ENCODE assay signal across 12 cellular contexts in genomic region chr2:10267551-10268465, GRCh38. TPM values are rescaled to one million over a fixed set of nuclear protein-coding genes. Genes with fewer than 3 reads are reported as not detected.
DNase-seq lines count a peak whose midpoint lies in the region; ATAC-seq and TF ChIP-seq lines count a peak whose summit lies in the region.
"Had no signal": no experiment of that assay in that cellular context is flagged by ENCODE, and none has a peak within 500 bp of the region (broad histone marks: within the 10 kb centered on the region; RNA-seq: fewer than 3 reads in every experiment).

No MANE protein-coding gene starts in this region.

- H3K9me3 Mint-ChIP-seq in activated CD4-positive, alpha-beta T cell treated with anti-CD3 and anti-CD28 coated beads, Interleukin-2, amount 10 ng/mL, durations not matched to agents 7 days and 5 days, result no peaks in the 10 kb centered on the region
- H3K9me3 Mint-ChIP-seq: activated CD8-positive, alpha-beta T cell treated with anti-CD3 and anti-CD28 coated beads for 36 hours; stimulated activated naive CD8-positive, alpha-beta T cell treated with anti-CD3 and anti-CD28 coated beads, Interleukin-15, Interleukin-2, amounts not matched to agents 100 ng/mL and 50 ng/mL, for 24 hours had no signal

- in situ Hi-C loops in gastrocnemius medialis (cut with MboI; ENCODE audit: low sequenced_read_pairs in 4 of 4), result no loop called here

- H3K9me3 ChIP-seq in WERI-Rb-1 (ENCODE audit: severe bottlenecking), result peaks cover 5% of the 10 kb centered on the region
- H3K9me3 ChIP-seq in gastrocnemius medialis, result no peaks in the 10 kb centered on the region

- intact Hi-C loops in gastrocnemius medialis (cut with DNase I; ENCODE audit: low total_unique reads), result loop anchor here (1.0 kb wide), 1 partner anchor 34 kb away; the partner anchor contains the start of gene HPCAL1

- no peak overlapping the region for H3K4me3 Mint-ChIP-seq in activated CD4-positive, alpha-beta T cell treated with anti-CD3 and anti-CD28 coated beads, Interleukin-2, amount 10 ng/mL, durations not matched to agents 7 days and 5 days
- H3K4me3 Mint-ChIP-seq: activated CD8-positive, alpha-beta T cell treated with anti-CD3 and anti-CD28 coated beads for 36 hours; stimulated activated naive CD8-positive, alpha-beta T cell treated with anti-CD3 and anti-CD28 coated beads, Interleukin-15, Interleukin-2, amounts not matched to agents 100 ng/mL and 50 ng/mL, for 24 hours had no signal

- H3K4me3 ChIP-seq in WERI-Rb-1 (ENCODE audit: low read depth, low read length) (no peak overlapping the region), gastrocnemius medialis (no peak overlapping the region), coronary artery (no peak overlapping the region), foreskin fibroblast (ENCODE audit: low read depth in 1 of 2, low read length in 2 of 2) (no peak overlapping the region)
- H3K4me3 ChIP-seq: PC-9 had no signal

- H3K27ac ChIP-seq in WERI-Rb-1 (no peak overlapping the region), gastrocnemius medialis (peak overlapping the region in 2 of 4 donors; percentile 2 to 44), coronary artery (no peak overlapping the region)
- H3K27ac ChIP-seq: PC-9 had no signal

- H3K27me3 ChIP-seq in WERI-Rb-1 (ENCODE audit: insufficient read depth, low read depth, severe bottlenecking) (no peaks in the 10 kb centered on the region), gastrocnemius medialis (no peaks in the 10 kb centered on the region)

- no peaks in the 10 kb centered on the region for H3K36me3 Mint-ChIP-seq in activated CD4-positive, alpha-beta T cell treated with anti-CD3 and anti-CD28 coated beads, Interleukin-2, amount 10 ng/mL, durations not matched to agents 7 days and 5 days (ENCODE audit: low read depth)

- peak; percentile 77 to 87 for ATAC-seq in gastrocnemius medialis
- ATAC-seq: activated CD8-positive, alpha-beta T cell treated with anti-CD3 and anti-CD28 coated beads for 36 hours had no signal

- no peak for TF ChIP-seq POLR2A in gastrocnemius medialis (IDR thresholded peaks at IDR 0.05)

- H3K27ac Mint-ChIP-seq in activated CD4-positive, alpha-beta T cell treated with anti-CD3 and anti-CD28 coated beads, Interleukin-2, amount 10 ng/mL, durations not matched to agents 7 days and 5 days, result no peak overlapping the region
- H3K27ac Mint-ChIP-seq: activated CD8-positive, alpha-beta T cell treated with anti-CD3 and anti-CD28 coated beads for 36 hours; stimulated activated naive CD8-positive, alpha-beta T cell treated with anti-CD3 and anti-CD28 coated beads, Interleukin-15, Interleukin-2, amounts not matched to agents 100 ng/mL and 50 ng/mL, for 24 hours had no signal

- POLR2A ChIA-PET in activated CD4-positive, alpha-beta T cell treated with anti-CD3 and anti-CD28 coated beads, Interleukin-2, amount 10 ng/mL, durations not matched to agents 7 days and 5 days (lab: Charles Lee), result no interaction called here

- TF ChIP-seq CTCF in WERI-Rb-1 (IDR thresholded peaks at IDR 0.05; ENCODE audit: low read depth, low read length) (no peak), gastrocnemius medialis (IDR thresholded peaks at IDR 0.05 in 4 of 5, conservative IDR thresholded peaks at IDR 0.05 in 1 of 5) (no peak), coronary artery (IDR thresholded peaks at IDR 0.05) (no peak), foreskin fibroblast (IDR thresholded peaks at IDR 0.05; ENCODE audit: low read depth, low read length) (no peak)

- CTCF ChIA-PET in activated CD4-positive, alpha-beta T cell treated with anti-CD3 and anti-CD28 coated beads, Interleukin-2, amount 10 ng/mL, durations not matched to agents 7 days and 5 days (lab: Charles Lee), result interaction anchor here (0.6 to 1.7 kb wide), 3 partner anchors 126 to 279 kb away, joined by 3 to 4 read pairs (median 3); no protein-coding TSS in a partner anchor

- peaks cover 0 to 8% of the 10 kb centered on the region in 2 donors for H3K4me1 ChIP-seq in gastrocnemius medialis

- H3K36me3 ChIP-seq in WERI-Rb-1 (no peaks in the 10 kb centered on the region), gastrocnemius medialis (no peaks in the 10 kb centered on the region)

- peak; percentile 55 for DNase-seq in HT-29 (ENCODE audit: low spot score)
- DNase-seq in WERI-Rb-1, result peak; percentile 24
- DNase-seq in iPS-NIHi7 (ENCODE audit: extremely low spot score), result peak; percentile 51
- peak; percentile 54 to 86 for DNase-seq in gastrocnemius medialis
- no peak for DNase-seq in coronary artery (ENCODE audit: low spot score)
- DNase-seq in foreskin fibroblast, result no peak
- no peak for DNase-seq in activated CD4-positive, alpha-beta T cell treated with anti-CD3 and anti-CD28 coated beads, Interleukin-2, amount 10 ng/mL, durations not matched to agents 7 days and 5 days
- DNase-seq: activated CD8-positive, alpha-beta T cell treated with anti-CD3 and anti-CD28 coated beads for 36 hours; activated naive CD4-positive, alpha-beta T cell; NCI-H2081 treated with DMSO at 0.1 percent for 48 hours; PC-9 had no signal

- H3K27me3 Mint-ChIP-seq in activated CD4-positive, alpha-beta T cell treated with anti-CD3 and anti-CD28 coated beads, Interleukin-2, amount 10 ng/mL, durations not matched to agents 7 days and 5 days, result no peaks in the 10 kb centered on the region
- H3K27me3 Mint-ChIP-seq: activated CD8-positive, alpha-beta T cell treated with anti-CD3 and anti-CD28 coated beads for 36 hours; stimulated activated naive CD8-positive, alpha-beta T cell treated with anti-CD3 and anti-CD28 coated beads, Interleukin-15, Interleukin-2, amounts not matched to agents 100 ng/mL and 50 ng/mL, for 24 hours had no signal

- H3K4me1 Mint-ChIP-seq in activated CD4-positive, alpha-beta T cell treated with anti-CD3 and anti-CD28 coated beads, Interleukin-2, amount 10 ng/mL, durations not matched to agents 7 days and 5 days, result peaks cover 4% of the 10 kb centered on the region

RNA-seq across cellular contexts. Expression of gene HPCAL1, which starts 34.9 kb away (rescaled TPM):
- 151 and 164 TPM in 2 replicates for total RNA-seq in HT-29 (2014; rRNA removed; shearing (Covaris generic))
- total RNA-seq in gastrocnemius medialis, result 10 to 100 TPM; 29.0 to 45.5 (median 34.5) TPM
- 10 to 100 TPM; 61.6 to 63.6 TPM for total RNA-seq in activated CD4-positive, alpha-beta T cell treated with anti-CD3 and anti-CD28 coated beads, Interleukin-2, amount 10 ng/mL, durations not matched to agents 7 days and 5 days

Comparison
In these comparisons a context has a peak if more than half of its experiments do, and no peak if none do; other contexts are left out.
1. DNase-seq: peak in HT-29 (single experiment), WERI-Rb-1 (single experiment), iPS-NIHi7 (single experiment) and gastrocnemius medialis (2 of 2); none in coronary artery (single experiment), foreskin fibroblast (0 of 2) and activated CD4-positive, alpha-beta T cell treated with anti-CD3 and anti-CD28 coated beads, Interleukin-2, amount 10 ng/mL, durations not matched to agents 7 days and 5 days (single experiment).